Comparison of ENCODE assay signal across 19 cellular contexts in genomic region chr2:146624429-146624828, GRCh38.
"Had no signal": no experiment of that assay in that cellular context is flagged by ENCODE, and none has a peak within 500 bp of the region (broad histone marks: within the 10 kb centered on the region; RNA-seq: fewer than 3 reads in every experiment).

No MANE protein-coding gene starts in this region.

- H3K4me3 ChIP-seq: lung, neural progenitor cell, psoas muscle, sigmoid colon, stomach, testis had no signal

- H3K36me3 ChIP-seq: brain microvascular endothelial cell, neural progenitor cell, sigmoid colon, stomach, WERI-Rb-1 had no signal

- H3K27ac ChIP-seq: brain microvascular endothelial cell, neural progenitor cell, psoas muscle, sigmoid colon, stomach, testis, WERI-Rb-1 had no signal

- H3K27me3 ChIP-seq: brain microvascular endothelial cell, neural progenitor cell, sigmoid colon, stomach, testis had no signal

- H3K36me3 Mint-ChIP-seq: activated naive CD4-positive, alpha-beta T cell treated with anti-CD3 and anti-CD28 coated beads, Interleukin-2, amount 10 ng/mL, durations not matched to agents 7 days and 5 days; neural progenitor cell had no signal

- H3K4me2 ChIP-seq: neural progenitor cell had no signal

- H3K27ac Mint-ChIP-seq: activated naive CD4-positive, alpha-beta T cell treated with anti-CD3 and anti-CD28 coated beads, Interleukin-2, amount 10 ng/mL, durations not matched to agents 7 days and 5 days; activated T-helper 2 cell treated with anti-CD3 and anti-CD28 coated beads, Interferon-gamma antibody, Interleukin-2, Interleukin-4, amounts not matched to agents 10 μg/mL and 5 μg/mL and 100 μg/mL, durations not matched to agents 14 hours and 24 hours and 36 hours; neural progenitor cell; T-helper 1 cell treated with Interleukin-12 subunit alpha and Interleukin-12 subunit beta and Interleukin-4 antibody, amounts not matched to agents 30 μg/mL and 1 μg/mL, for 36 hours had no signal

- H3K4me1 Mint-ChIP-seq: activated naive CD4-positive, alpha-beta T cell treated with anti-CD3 and anti-CD28 coated beads, Interleukin-2, amount 10 ng/mL, durations not matched to agents 7 days and 5 days; central memory CD8-positive, alpha-beta T cell; neural progenitor cell had no signal

- DNase-seq: activated CD4-positive, alpha-beta T cell treated with anti-CD3 and anti-CD28 coated beads, Interleukin-2, amount 50 U/mL, for 48 hours; activated naive CD4-positive, alpha-beta T cell treated with anti-CD3 and anti-CD28 coated beads, Interleukin-2, amount 10 ng/mL, durations not matched to agents 7 days and 5 days; activated T-cell treated with anti-CD3 and anti-CD28 coated beads, Interleukin-2, amount 50 U/mL, for 1 hour; effector memory CD4-positive, alpha-beta T cell; glutamatergic neuron; left cardiac atrium; midbrain; psoas muscle; sigmoid colon; stimulated activated CD4-positive, alpha-beta T cell treated with anti-CD3 and anti-CD28 coated beads, Interleukin-1b, Interleukin-23, amount 100 ng/mL, for 48 hours; stomach; testis; WERI-Rb-1 had no signal

- H3K9ac ChIP-seq: neural progenitor cell had no signal

- H3K4me1 ChIP-seq: neural progenitor cell, psoas muscle, sigmoid colon, stomach, testis had no signal

- H3K9me3 ChIP-seq: sigmoid colon, stomach, testis had no signal

- H3K4me3 Mint-ChIP-seq: activated naive CD4-positive, alpha-beta T cell treated with anti-CD3 and anti-CD28 coated beads, Interleukin-2, amount 10 ng/mL, durations not matched to agents 7 days and 5 days; central memory CD8-positive, alpha-beta T cell; neural progenitor cell; T-helper 1 cell treated with Interleukin-12 subunit alpha and Interleukin-12 subunit beta and Interleukin-4 antibody, amounts not matched to agents 30 μg/mL and 1 μg/mL, for 36 hours had no signal

- ATAC-seq: left cardiac atrium, psoas muscle had no signal

- H2AFZ ChIP-seq: neural progenitor cell had no signal

- H3K27me3 Mint-ChIP-seq: activated naive CD4-positive, alpha-beta T cell treated with anti-CD3 and anti-CD28 coated beads, Interleukin-2, amount 10 ng/mL, durations not matched to agents 7 days and 5 days; central memory CD8-positive, alpha-beta T cell had no signal

- H3K9me3 Mint-ChIP-seq: activated naive CD4-positive, alpha-beta T cell treated with anti-CD3 and anti-CD28 coated beads, Interleukin-2, amount 10 ng/mL, durations not matched to agents 7 days and 5 days; activated T-helper 2 cell treated with anti-CD3 and anti-CD28 coated beads, Interferon-gamma antibody, Interleukin-2, Interleukin-4, amounts not matched to agents 10 μg/mL and 5 μg/mL and 100 μg/mL, durations not matched to agents 14 hours and 24 hours and 36 hours; neural progenitor cell; T-helper 1 cell treated with Interleukin-12 subunit alpha and Interleukin-12 subunit beta and Interleukin-4 antibody, amounts not matched to agents 30 μg/mL and 1 μg/mL, for 36 hours had no signal
